ENCODE assay signal across 8 cellular contexts in the genomic region with DNA sequence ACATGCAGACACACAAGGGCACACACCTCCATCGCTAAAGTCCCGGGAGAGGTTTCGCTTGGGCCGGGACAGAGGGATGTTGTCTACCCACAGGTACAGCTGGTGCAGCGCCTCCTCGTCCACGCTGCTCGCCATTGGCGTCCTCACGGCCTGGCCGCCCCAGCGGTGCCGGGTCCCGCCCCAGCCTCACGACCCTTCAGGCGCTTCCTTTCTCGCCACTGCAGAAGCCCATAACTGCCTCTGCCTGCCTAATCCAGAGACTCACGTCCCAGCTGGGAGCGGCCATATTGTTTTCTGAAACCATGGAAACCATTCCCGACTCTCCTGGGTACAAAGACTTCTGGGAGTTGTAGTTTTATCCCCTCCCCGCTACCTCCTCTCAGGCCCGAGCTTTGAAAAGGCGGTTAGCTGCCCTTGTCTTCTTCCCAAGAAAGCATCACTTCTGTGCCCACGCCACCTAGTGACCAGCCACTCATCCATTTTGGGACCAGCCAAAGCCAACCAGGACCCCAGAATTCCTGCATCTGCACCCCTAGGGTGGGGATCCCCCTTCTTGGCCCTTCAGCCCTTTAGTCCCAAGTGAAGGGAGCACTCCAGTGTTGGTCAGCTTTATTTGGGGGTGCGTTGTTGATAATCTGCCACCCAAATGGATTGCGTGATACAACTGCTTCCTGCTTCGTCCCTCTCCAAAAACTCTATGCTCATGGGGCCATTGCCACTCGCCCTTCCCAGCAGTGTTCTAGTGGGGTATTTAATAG. TPM values are rescaled to one million over a fixed set of nuclear protein-coding genes. Genes with fewer than 3 reads are reported as not detected.
A peak's percentile ranks its signal among the peaks of the same experiment; 100 is the strongest.
DNase-seq lines count a peak whose midpoint lies in the region; ATAC-seq and TF ChIP-seq lines count a peak whose summit lies in the region.

TSS of gene SPEF1 (minus strand) at position 296 of the 758 bp plus-strand sequence. CDS start at position 135, 161 bp downstream.

- H3K9me3 Mint-ChIP-seq in osteocyte (ENCODE audit: unreplicated experiment): no peaks in the 10 kb centered on the region

- no peaks in the 10 kb centered on the region for H3K9me3 ChIP-seq in cardiac muscle cell (ENCODE audit: low read depth)

- H3K36me3 ChIP-seq in KMS-11 (ENCODE audit: insufficient read depth) (no peaks in the 10 kb centered on the region), cardiac muscle cell (no peaks in the 10 kb centered on the region)

- H3K27me3 Mint-ChIP-seq in osteocyte (ENCODE audit: unreplicated experiment): no peaks in the 10 kb centered on the region

- no peaks in the 10 kb centered on the region for H3K4me1 ChIP-seq in KMS-11 (ENCODE audit: low read depth, poor library complexity, severe bottlenecking)
- H3K4me1 ChIP-seq in cardiac muscle cell (ENCODE audit: low read depth): no peaks in the 10 kb centered on the region

- H3K79me2 ChIP-seq in KMS-11 (ENCODE audit: insufficient read depth, low read depth): no peaks in the 10 kb centered on the region

- H3K27me3 ChIP-seq in KMS-11 (ENCODE audit: insufficient read depth, low read depth): no peaks in the 10 kb centered on the region; the same call in 1 of the 2 replicates
- peaks cover 36% of the 10 kb centered on the region for H3K27me3 ChIP-seq in cardiac muscle cell

- peaks cover 2% of the 10 kb centered on the region for H3K36me3 Mint-ChIP-seq in osteocyte (ENCODE audit: unreplicated experiment)

- no peaks in the 10 kb centered on the region for H4K20me1 ChIP-seq in KMS-11 (ENCODE audit: insufficient read depth)

- H3K9ac ChIP-seq in KMS-11: no peak within 1 kb of the TSS

- H3K4me3 ChIP-seq in KMS-11 (IDR thresholded peaks at IDR 0.05; ENCODE audit: insufficient read depth, low read depth, low read length) (no peak within 1 kb of the TSS), cardiac muscle cell (peak within 1 kb of the TSS; percentile 25)

- H3K27ac Mint-ChIP-seq in osteocyte (ENCODE audit: unreplicated experiment): peak within 1 kb of the TSS; percentile 79

- H3K4me2 ChIP-seq in KMS-11: peak within 1 kb of the TSS; percentile 51

- peaks cover 43% of the 10 kb centered on the region for H3K4me1 Mint-ChIP-seq in osteocyte (ENCODE audit: unreplicated experiment)

- H2AFZ ChIP-seq in KMS-11 (ENCODE audit: low read depth): peak within 1 kb of the TSS; percentile 64; the same call in 1 of the 2 replicates

- no peak for ATAC-seq in HG03565 (IDR thresholded peaks at IDR 0.05; ENCODE audit: unreplicated experiment)

- no peak within 1 kb of the TSS for H3K27ac ChIP-seq in KMS-11
- H3K27ac ChIP-seq in cardiac muscle cell: no peak within 1 kb of the TSS

- H3K4me3 Mint-ChIP-seq in osteocyte (ENCODE audit: unreplicated experiment): peak within 1 kb of the TSS; percentile 65

- peak; percentile 15 for TF ChIP-seq CTCF in GM20000 (IDR thresholded peaks at IDR 0.05; ENCODE audit: extremely low read depth, missing control alignments)
- 0 out of 2 replicates have a peak, but pooled peaks have one; percentile 25 for TF ChIP-seq CTCF in KMS-11 (conservative IDR thresholded peaks at IDR 0.05; ENCODE audit: low read depth, low read length)
- TF ChIP-seq CTCF in cardiac muscle cell (IDR thresholded peaks at IDR 0.05; ENCODE audit: low read depth, low read length): peak; percentile 57
- TF ChIP-seq CTCF in osteocyte (IDR thresholded peaks at IDR 0.05): peak; percentile 65

- DNase-seq in DMS 273 treated with DMSO at 0.1 percent for 48 hours (lab: John Stamatoyannopoulos, UW) (peak; percentile 95), GM20000 (ENCODE audit: low spot score) (peak; percentile 89), OCI-M2 (lab: John Stamatoyannopoulos, UW; ENCODE audit: unreplicated experiment) (peak; percentile 72), amniotic stem cell (lab: John Stamatoyannopoulos, UW) (peak; percentile 88), cardiac muscle cell (ENCODE audit: low read depth in 1 of 2, low spot score in 1 of 2) (peak; percentile 92 to 94), osteocyte (ENCODE audit: extremely low spot score, unreplicated experiment) (peak; percentile 91)

RNA-seq across cellular contexts. Expression of gene SPEF1, which starts in this region (rescaled TPM):
- 0.95 and 1.6 TPM in 2 replicates for total RNA-seq in cardiac muscle cell
- polyA plus RNA-seq in cardiac muscle cell: 0.61 and 1.2 TPM in 2 replicates
- total RNA-seq in osteocyte: 0.24 TPM in 1 of 2 replicates, not detected in the other

Comparison
In these comparisons a context has a peak if more than half of its experiments do, and no peak if none do; other contexts are left out.
1. Peak in DNase-seq in osteocyte; RNA of the gene not detected or under 1 TPM.
2. CTCF ChIP-seq: peak in every context shown above with its lines; median percentile 65 in osteocyte; 57 in cardiac muscle cell; 25 in KMS-11; 15 in GM20000.